ENCODE assay signal across 8 cellular contexts in genomic region chr12:121773011-121773777, GRCh38. TPM values are rescaled to one million over a fixed set of nuclear protein-coding genes. Genes with fewer than 3 reads are reported as not detected.
A peak's percentile ranks its signal among the peaks of the same experiment; 100 is the strongest.
DNase-seq lines count a peak whose midpoint lies in the region; ATAC-seq and TF ChIP-seq lines count a peak whose summit lies in the region.

No MANE protein-coding gene starts in this region.

- TF ChIP-seq CTCF in GM12872 (IDR thresholded peaks at IDR 0.05; ENCODE audit: insufficient read depth, low read depth, low read length) (peak; percentile 92), HFFc6 (IDR thresholded peaks at IDR 0.05) (peak; percentile 92), astrocyte of the cerebellum (IDR thresholded peaks at IDR 0.05; ENCODE audit: low read depth, low read length, missing control alignments) (peak; percentile 82)

- H3K4me3 Mint-ChIP-seq in HFFc6: no peak overlapping the region

- no peaks in the 10 kb centered on the region for H3K36me3 Mint-ChIP-seq in HFFc6 (ENCODE audit: low read depth)

- DNase-seq in HFFc6 (peak; percentile 45), NCI-H1105 (lab: John Stamatoyannopoulos, UW) (peak; percentile 34), T-helper 1 cell (peak; percentile 57 to 83 (median 71)), astrocyte of the cerebellum (ENCODE audit: low read depth) (no peak), iPS-NIHi7 (ENCODE audit: extremely low spot score) (peak; percentile 94)
- DNase-seq in stimulated activated CD4-positive, alpha-beta T cell treated with anti-CD3 and anti-CD28 coated beads, Interleukin-15, amount 100 ng/mL, for 48 hours (ENCODE audit: low read depth in 2 of 2): peak; percentile 58 to 76

- H3K27me3 Mint-ChIP-seq in HFFc6 (ENCODE audit: insufficient read depth): no peaks in the 10 kb centered on the region

- in situ Hi-C loops in astrocyte of the cerebellum (cut with HindIII; ENCODE audit: low sequenced_read_pairs): no loop called here

- H3K9me3 Mint-ChIP-seq in HFFc6: no peaks in the 10 kb centered on the region

- H3K4me3 ChIP-seq in astrocyte of the cerebellum (ENCODE audit: low read depth, low read length): no peak overlapping the region

- ATAC-seq in HG03097 (IDR thresholded peaks at IDR 0.05; ENCODE audit: low FRiP score, unreplicated experiment): no peak

- peaks cover 12% of the 10 kb centered on the region for H3K4me1 Mint-ChIP-seq in HFFc6 (ENCODE audit: low read depth)

- H3K27ac Mint-ChIP-seq in HFFc6: peak overlapping the region; percentile 48; the same call in 1 of the 2 replicates

RNA-seq across cellular contexts. Expression of gene RHOF, which starts 20.3 kb away (rescaled TPM):
- total RNA-seq in HFFc6 (2021; fragmentation: NEBNext Ultra II Directional; extraction: Animal tissue kit (Norgen Biotek cat#: 25700)): 1 to 10 TPM; 3.2 to 4.2 (median 3.6) TPM

RNA-seq across cellular contexts. Expression of gene SETD1B, which starts 30.6 kb away (rescaled TPM):
- total RNA-seq in HFFc6 (2021; fragmentation: NEBNext Ultra II Directional; extraction: Animal tissue kit (Norgen Biotek cat#: 25700)): 10 to 100 TPM; 18.5 to 22.0 (median 20.9) TPM
